In the genomic region with DNA sequence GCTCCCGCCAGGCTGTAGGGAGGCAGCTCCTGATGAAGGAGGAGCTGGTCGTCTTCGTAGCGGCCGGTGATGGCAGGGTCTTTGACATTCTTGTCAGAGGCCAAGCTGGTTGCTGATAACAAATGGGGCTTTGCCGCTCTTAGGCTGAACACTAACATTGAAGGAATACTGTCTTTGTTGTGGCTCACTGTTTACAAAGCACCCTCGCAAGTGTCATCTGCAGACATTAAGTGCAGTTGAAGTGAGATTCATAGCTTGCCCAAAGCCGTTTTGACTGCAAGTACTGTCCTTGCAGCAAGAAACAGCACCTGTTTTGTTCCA, we compare ENCODE assay signal across 8 cellular contexts. TPM values are rescaled to one million over a fixed set of nuclear protein-coding genes. Genes with fewer than 3 reads are reported as not detected.
DNase-seq lines count a peak whose midpoint lies in the region; ATAC-seq and TF ChIP-seq lines count a peak whose summit lies in the region.

No MANE protein-coding gene starts in this region.

- 0 out of 2 replicates have a peak, but pooled peaks cover 4% of the 10 kb centered on the region for H4K20me1 ChIP-seq in MM.1S (ENCODE audit: insufficient read depth, low read length)

- H3K9ac ChIP-seq in MM.1S (ENCODE audit: low read length) (peak overlapping the region; percentile 92), muscle layer of colon (ENCODE audit: low read length) (peak overlapping the region; percentile 96)

- peak overlapping the region; percentile 92 for H3K27ac ChIP-seq in MM.1S (ENCODE audit: low read length)
- peak overlapping the region; percentile 95 for H3K27ac ChIP-seq in caudate nucleus (ENCODE audit: low read depth, low read length)
- peak overlapping the region; percentile 97 for H3K27ac ChIP-seq in muscle layer of colon (ENCODE audit: low read depth, low read length)

- no peak for ATAC-seq in GM21825 (IDR thresholded peaks at IDR 0.05; ENCODE audit: unreplicated experiment)

- H3K4me3 ChIP-seq in Caco-2 (ENCODE audit: low read depth, low read length) = peak overlapping the region; percentile 74
- peak overlapping the region; percentile 89 for H3K4me3 ChIP-seq in MM.1S (ENCODE audit: low read length)
- H3K4me3 ChIP-seq in muscle layer of colon (ENCODE audit: low read depth in 1 of 2, low read length in 2 of 2) = peak overlapping the region; percentile 87 to 96

- DNase-seq in Caco-2 (no peak), MM.1S (no peak), caudate nucleus (lab: John Stamatoyannopoulos, UW) (peak in 4 of 61 donors; percentile 12 to 77 (median 52)), NCI-H748 treated with DMSO at 0.1 percent for 48 hours (lab: John Stamatoyannopoulos, UW) (no peak), SHP77 (lab: John Stamatoyannopoulos, UW) (no peak), NCI-H1048 (lab: John Stamatoyannopoulos, UW) (no peak)

- H3K4me3 Mint-ChIP-seq in Caco-2 (ENCODE audit: unreplicated experiment) = peak overlapping the region; percentile 95

- CTCF ChIA-PET in Caco-2 (lab: Charles Lee) = interaction anchor here (0.7 to 1.8 kb wide), 8 partner anchors 11 to 1215 kb away, joined by 3 to 13 read pairs (median 4); no protein-coding TSS in a partner anchor

- POLR2A ChIA-PET in Caco-2 (lab: Charles Lee) = interaction anchor here (0.5 to 1.5 kb wide), 10 partner anchors 10 to 539 kb away, joined by 3 to 8 read pairs (median 5); a partner anchor contains a TSS

- peaks cover 34% of the 10 kb centered on the region for H3K79me2 ChIP-seq in MM.1S (ENCODE audit: low read length)

- H3K27ac Mint-ChIP-seq in Caco-2 (ENCODE audit: unreplicated experiment) = peak overlapping the region; percentile 99

- peak overlapping the region; percentile 83 for H3K4me2 ChIP-seq in MM.1S (ENCODE audit: low read depth, low read length)

- BruUV-seq in Caco-2 (replicated peaks; lab: Mats Ljungman, UMichigan) = TSS peak; percentile 71

- H3K27me3 Mint-ChIP-seq in Caco-2 (ENCODE audit: insufficient read depth, unreplicated experiment) = no peaks in the 10 kb centered on the region

- peaks cover 23% of the 10 kb centered on the region for H3K36me3 Mint-ChIP-seq in Caco-2 (ENCODE audit: insufficient read depth, unreplicated experiment)

- intact Hi-C loops in Caco-2 (cut with micrococcal nuclease; ENCODE audit: unreplicated experiment) = loop anchor here (1.0 kb wide), 1 partner anchor 88 kb away; no protein-coding TSS in a partner anchor

- no peaks in the 10 kb centered on the region for H3K4me1 Mint-ChIP-seq in Caco-2 (ENCODE audit: low read depth, unreplicated experiment)

- no peaks in the 10 kb centered on the region for H3K9me3 Mint-ChIP-seq in Caco-2 (ENCODE audit: unreplicated experiment)

- H3K9me2 ChIP-seq in MM.1S (replicated peaks; ENCODE audit: insufficient read depth, low read length) = no peaks in the 10 kb centered on the region

- H3K9me3 ChIP-seq in Caco-2 (no peaks in the 10 kb centered on the region), MM.1S (replicated peaks; ENCODE audit: insufficient read depth, low read length) (no peaks in the 10 kb centered on the region), muscle layer of colon (ENCODE audit: low read length) (no peaks in the 10 kb centered on the region)

- H3F3A ChIP-seq in MM.1S (ENCODE audit: insufficient read depth, low read length) = peaks cover 7% of the 10 kb centered on the region; the same call in 1 of the 2 replicates

- H3K36me3 ChIP-seq in Caco-2 (ENCODE audit: control insufficient read depth, insufficient read depth, low read length) (no peaks in the 10 kb centered on the region), MM.1S (replicated peaks; ENCODE audit: insufficient read depth, low read length) (no peaks in the 10 kb centered on the region), muscle layer of colon (ENCODE audit: insufficient read depth, low read length) (no peaks in the 10 kb centered on the region)

- H2AFZ ChIP-seq in MM.1S (ENCODE audit: low read length) = peak overlapping the region; percentile 92

- TF ChIP-seq CTCF in Caco-2 (IDR thresholded peaks at IDR 0.05; ENCODE audit: insufficient read depth in 1 of 2, low read depth in 1 of 2, low read length in 1 of 2, severe bottlenecking in 1 of 2, unreplicated experiment in 1 of 2) (no peak), MM.1S (IDR thresholded peaks at IDR 0.05; ENCODE audit: low read length) (no peak)

- H3K4me1 ChIP-seq in Caco-2 (no peaks in the 10 kb centered on the region; the same call in 1 of the 2 replicates), MM.1S (ENCODE audit: low read length) (peaks cover 18% of the 10 kb centered on the region), muscle layer of colon (ENCODE audit: insufficient read depth, low read length) (peaks cover 12% of the 10 kb centered on the region)

- no peaks in the 10 kb centered on the region for H3K27me3 ChIP-seq in Caco-2 (replicated peaks; ENCODE audit: control insufficient read depth, insufficient read depth, low read length)
- no peaks in the 10 kb centered on the region for H3K27me3 ChIP-seq in MM.1S (replicated peaks; ENCODE audit: insufficient read depth, low read length)
- no peaks in the 10 kb centered on the region for H3K27me3 ChIP-seq in muscle layer of colon (ENCODE audit: control insufficient read depth in 1 of 2, insufficient read depth in 2 of 2, low read length in 2 of 2)

RNA-seq across cellular contexts. Expression of a gene that starts 0.5 kb away (rescaled TPM):
- 52.4 and 53.5 TPM in 2 replicates for total RNA-seq in Caco-2 (2022)

RNA-seq across cellular contexts. Expression of a gene that starts 34.2 kb away (rescaled TPM):
- 5.8 and 6.1 TPM in 2 replicates for total RNA-seq in Caco-2 (2022)
